ENCODE assay signal across 3 cellular contexts in the genomic region with DNA sequence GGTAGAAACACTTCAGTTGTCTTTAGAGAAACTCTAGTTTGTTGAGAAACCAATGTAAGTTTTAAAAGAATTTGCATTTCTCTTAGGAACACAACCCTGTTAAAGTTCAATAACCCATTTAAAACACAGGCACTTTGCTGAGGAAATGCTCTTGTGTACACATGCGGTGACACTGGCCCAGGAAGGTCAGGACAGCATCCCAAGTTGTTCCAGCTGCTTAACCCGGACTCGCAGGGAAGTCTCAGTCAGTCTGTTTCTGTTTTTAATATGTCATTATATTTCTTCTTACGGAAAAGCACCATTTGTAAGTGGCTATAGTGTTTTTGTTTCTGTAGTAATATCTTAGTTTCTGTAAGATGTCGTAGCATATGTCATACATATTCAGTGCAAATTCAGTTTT.
TF ChIP-seq lines count a peak whose summit lies in the region.

No MANE protein-coding gene starts in this region.

TF ChIP-seq in IMR-90, 13 proteins besides CTCF, POLR2A, EP300 and RAD21:
- TF ChIP-seq, protein P1, sequence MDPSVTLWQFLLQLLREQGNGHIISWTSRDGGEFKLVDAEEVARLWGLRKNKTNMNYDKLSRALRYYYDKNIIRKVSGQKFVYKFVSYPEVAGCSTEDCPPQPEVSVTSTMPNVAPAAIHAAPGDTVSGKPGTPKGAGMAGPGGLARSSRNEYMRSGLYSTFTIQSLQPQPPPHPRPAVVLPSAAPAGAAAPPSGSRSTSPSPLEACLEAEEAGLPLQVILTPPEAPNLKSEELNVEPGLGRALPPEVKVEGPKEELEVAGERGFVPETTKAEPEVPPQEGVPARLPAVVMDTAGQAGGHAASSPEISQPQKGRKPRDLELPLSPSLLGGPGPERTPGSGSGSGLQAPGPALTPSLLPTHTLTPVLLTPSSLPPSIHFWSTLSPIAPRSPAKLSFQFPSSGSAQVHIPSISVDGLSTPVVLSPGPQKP (IDR thresholded peaks at IDR 0.05; ENCODE audit: borderline replicate concordance, low read depth, low read length): no peak
- TF ChIP-seq BHLHE40 (IDR thresholded peaks at IDR 0.05; ENCODE audit: low read depth, low read length) (no peak), MAFK (IDR thresholded peaks at IDR 0.05; ENCODE audit: low read depth, low read length) (no peak), FOS (IDR thresholded peaks at IDR 0.05; ENCODE audit: low read depth, low read length) (no peak), SMC3 (IDR thresholded peaks at IDR 0.05; ENCODE audit: low read depth, low read length) (no peak), RFX5 (IDR thresholded peaks at IDR 0.05; ENCODE audit: low read depth, low read length) (no peak), CEBPB (IDR thresholded peaks at IDR 0.05; ENCODE audit: low read depth, low read length) (no peak), NFE2L2 (IDR thresholded peaks at IDR 0.05; ENCODE audit: low read depth, low read length) (no peak), MXI1 (IDR thresholded peaks at IDR 0.05; ENCODE audit: borderline replicate concordance, low read depth, low read length) (no peak)
- TF ChIP-seq, protein P2, sequence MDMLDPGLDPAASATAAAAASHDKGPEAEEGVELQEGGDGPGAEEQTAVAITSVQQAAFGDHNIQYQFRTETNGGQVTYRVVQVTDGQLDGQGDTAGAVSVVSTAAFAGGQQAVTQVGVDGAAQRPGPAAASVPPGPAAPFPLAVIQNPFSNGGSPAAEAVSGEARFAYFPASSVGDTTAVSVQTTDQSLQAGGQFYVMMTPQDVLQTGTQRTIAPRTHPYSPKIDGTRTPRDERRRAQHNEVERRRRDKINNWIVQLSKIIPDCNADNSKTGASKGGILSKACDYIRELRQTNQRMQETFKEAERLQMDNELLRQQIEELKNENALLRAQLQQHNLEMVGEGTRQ (IDR thresholded peaks at IDR 0.05; ENCODE audit: low read depth, low read length): no peak

TF ChIP-seq in endothelial cell of umbilical vein, 7 proteins besides CTCF, POLR2A, EP300 and RAD21:
- TF ChIP-seq MYC (IDR thresholded peaks at IDR 0.05; ENCODE audit: low read depth, low read length) (no peak), JUN (IDR thresholded peaks at IDR 0.05; ENCODE audit: borderline replicate concordance, insufficient read depth, insufficient read length, low read depth) (no peak), FOS (IDR thresholded peaks at IDR 0.05; ENCODE audit: borderline replicate concordance, insufficient read depth, low read length) (no peak), GATA2 (IDR thresholded peaks at IDR 0.05; ENCODE audit: insufficient read depth, insufficient read length, low read depth, low read length) (no peak), EZH2 (IDR thresholded peaks at IDR 0.05; ENCODE audit: borderline replicate concordance, low read depth, low read length, severe bottlenecking) (no peak), POLR2AphosphoS5 (IDR thresholded peaks at IDR 0.05; ENCODE audit: insufficient read depth, low read depth, low read length) (no peak)
- TF ChIP-seq, protein P3, sequence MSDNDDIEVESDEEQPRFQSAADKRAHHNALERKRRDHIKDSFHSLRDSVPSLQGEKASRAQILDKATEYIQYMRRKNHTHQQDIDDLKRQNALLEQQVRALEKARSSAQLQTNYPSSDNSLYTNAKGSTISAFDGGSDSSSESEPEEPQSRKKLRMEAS (IDR thresholded peaks at IDR 0.05; ENCODE audit: insufficient read depth, insufficient read length): no peak

TF ChIP-seq in liver, 16 proteins besides CTCF, POLR2A, EP300 and RAD21:
- TF ChIP-seq FOXA2 (IDR thresholded peaks at IDR 0.05) (peak; percentile 63), NR2F2 (IDR thresholded peaks at IDR 0.05) (peak; percentile 96), RXRA (IDR thresholded peaks at IDR 0.05) (peak; percentile 85 to 90), JUND (IDR thresholded peaks at IDR 0.05) (no peak), FOXA1 (IDR thresholded peaks at IDR 0.05) (peak; percentile 24), YY1 (IDR thresholded peaks at IDR 0.05) (no peak), HNF4A (conservative IDR thresholded peaks at IDR 0.05) (peak; percentile 15 to 16), SP1 (IDR thresholded peaks at IDR 0.05) (peak; percentile 52)
- TF ChIP-seq, protein P3 (IDR thresholded peaks at IDR 0.05): peak; percentile 11
- TF ChIP-seq, protein P4, sequence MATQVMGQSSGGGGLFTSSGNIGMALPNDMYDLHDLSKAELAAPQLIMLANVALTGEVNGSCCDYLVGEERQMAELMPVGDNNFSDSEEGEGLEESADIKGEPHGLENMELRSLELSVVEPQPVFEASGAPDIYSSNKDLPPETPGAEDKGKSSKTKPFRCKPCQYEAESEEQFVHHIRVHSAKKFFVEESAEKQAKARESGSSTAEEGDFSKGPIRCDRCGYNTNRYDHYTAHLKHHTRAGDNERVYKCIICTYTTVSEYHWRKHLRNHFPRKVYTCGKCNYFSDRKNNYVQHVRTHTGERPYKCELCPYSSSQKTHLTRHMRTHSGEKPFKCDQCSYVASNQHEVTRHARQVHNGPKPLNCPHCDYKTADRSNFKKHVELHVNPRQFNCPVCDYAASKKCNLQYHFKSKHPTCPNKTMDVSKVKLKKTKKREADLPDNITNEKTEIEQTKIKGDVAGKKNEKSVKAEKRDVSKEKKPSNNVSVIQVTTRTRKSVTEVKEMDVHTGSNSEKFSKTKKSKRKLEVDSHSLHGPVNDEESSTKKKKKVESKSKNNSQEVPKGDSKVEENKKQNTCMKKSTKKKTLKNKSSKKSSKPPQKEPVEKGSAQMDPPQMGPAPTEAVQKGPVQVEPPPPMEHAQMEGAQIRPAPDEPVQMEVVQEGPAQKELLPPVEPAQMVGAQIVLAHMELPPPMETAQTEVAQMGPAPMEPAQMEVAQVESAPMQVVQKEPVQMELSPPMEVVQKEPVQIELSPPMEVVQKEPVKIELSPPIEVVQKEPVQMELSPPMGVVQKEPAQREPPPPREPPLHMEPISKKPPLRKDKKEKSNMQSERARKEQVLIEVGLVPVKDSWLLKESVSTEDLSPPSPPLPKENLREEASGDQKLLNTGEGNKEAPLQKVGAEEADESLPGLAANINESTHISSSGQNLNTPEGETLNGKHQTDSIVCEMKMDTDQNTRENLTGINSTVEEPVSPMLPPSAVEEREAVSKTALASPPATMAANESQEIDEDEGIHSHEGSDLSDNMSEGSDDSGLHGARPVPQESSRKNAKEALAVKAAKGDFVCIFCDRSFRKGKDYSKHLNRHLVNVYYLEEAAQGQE (IDR thresholded peaks at IDR 0.05): no peak
